In the genomic region with DNA sequence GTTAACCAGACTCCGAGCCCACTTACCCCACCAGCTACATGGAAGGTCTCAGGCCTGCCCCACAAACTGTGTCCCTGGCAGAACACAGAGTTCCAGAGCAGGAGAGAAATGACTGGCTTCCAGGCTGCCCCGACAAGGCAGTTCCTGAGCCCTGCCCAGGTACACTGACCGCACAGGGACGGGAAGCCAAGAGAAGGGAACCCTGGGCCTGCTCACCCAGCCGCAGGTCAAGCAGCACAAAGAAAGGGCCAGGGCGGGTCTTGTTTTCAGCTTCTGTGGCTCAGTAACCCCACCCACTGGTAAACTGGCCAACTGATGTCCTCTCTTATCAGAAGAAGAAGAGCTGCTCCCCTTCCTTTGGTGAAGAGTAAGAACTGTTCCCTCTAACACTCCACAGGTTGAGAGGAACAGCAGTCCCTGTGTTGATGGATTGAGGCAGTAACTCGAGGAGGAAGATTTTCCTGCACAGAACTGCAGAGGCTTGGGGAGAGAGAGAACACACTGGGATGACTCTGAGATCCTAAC, we compare ENCODE assay signal across 9 cellular contexts.
DNase-seq lines count a peak whose midpoint lies in the region; ATAC-seq and TF ChIP-seq lines count a peak whose summit lies in the region.
"Had no signal": no experiment of that assay in that cellular context is flagged by ENCODE, and none has a peak within 500 bp of the region (broad histone marks: within the 10 kb centered on the region; RNA-seq: fewer than 3 reads in every experiment).

No MANE protein-coding gene starts in this region.

- no peak overlapping the region for H4K91ac ChIP-seq in trophoblast cell (ENCODE audit: low read depth, low read length)
- H4K91ac ChIP-seq in neuronal stem cell (ENCODE audit: low read depth, low read length, poor library complexity): no peak overlapping the region

- H3K9ac ChIP-seq in trophoblast cell (ENCODE audit: low read length) (no peak overlapping the region), neuronal stem cell (ENCODE audit: low read depth, low read length, poor library complexity) (no peak overlapping the region), smooth muscle cell (ENCODE audit: low read depth) (no peak overlapping the region)

- H3K4me1 ChIP-seq in GM23338 (ENCODE audit: insufficient read depth): peaks cover 16% of the 10 kb centered on the region
- no peaks in the 10 kb centered on the region for H3K4me1 ChIP-seq in Panc1 (ENCODE audit: control insufficient read depth, insufficient read depth, low read length)
- H3K4me1 ChIP-seq in trophoblast cell (ENCODE audit: control insufficient read depth in 1 of 2, insufficient read depth in 2 of 2, low read length in 2 of 2): peaks cover 0 to 2% of the 10 kb centered on the region in 2 experiments
- H3K4me1 ChIP-seq in neuronal stem cell (ENCODE audit: control insufficient read depth in 2 of 2, insufficient read depth in 1 of 2, low read depth in 1 of 2, low read length in 2 of 2): peaks cover 0 to 2% of the 10 kb centered on the region in 2 donors
- no peaks in the 10 kb centered on the region for H3K4me1 ChIP-seq in smooth muscle cell (ENCODE audit: low read depth)

- H4K8ac ChIP-seq in trophoblast cell (ENCODE audit: low read depth, low read length): peak overlapping the region; percentile 20
- H4K8ac ChIP-seq in neuronal stem cell (ENCODE audit: low read depth, low read length): no peak overlapping the region

- TF ChIP-seq POLR2A in erythroblast (IDR thresholded peaks at IDR 0.05; ENCODE audit: low read length): peak; percentile 75

- no peak overlapping the region for H3K4me3 Mint-ChIP-seq in GM23338
- H3K4me3 Mint-ChIP-seq: neural crest cell had no signal

- H3F3A ChIP-seq in GM23338 (replicated peaks; ENCODE audit: low read depth) (no peaks in the 10 kb centered on the region), smooth muscle cell (ENCODE audit: low read depth) (no peaks in the 10 kb centered on the region)

- H2BK15ac ChIP-seq in neuronal stem cell (ENCODE audit: low read length): no peak overlapping the region

- DNase-seq in GM23338 (ENCODE audit: low spot score) (peak; percentile 69), Panc1 (ENCODE audit: low read depth, low spot score) (no peak), erythroblast (lab: John Stamatoyannopoulos, UW) (peak; percentile 88 to 91), trophoblast cell (peak in 1 of 2 donors; percentile 15), AG08395 (ENCODE audit: low spot score) (no peak), neuronal stem cell (ENCODE audit: low spot score) (no peak), smooth muscle cell (lab: John Stamatoyannopoulos, UW; ENCODE audit: unreplicated experiment) (no peak)

- no peak overlapping the region for H2AK5ac ChIP-seq in trophoblast cell (ENCODE audit: low read length)
- H2AK5ac ChIP-seq in neuronal stem cell (ENCODE audit: low read depth, low read length): no peak overlapping the region

- CTCF ChIA-PET in Panc1 (lab: Charles Lee): no interaction called here

- H3K4me2 ChIP-seq in GM23338: no peak overlapping the region
- H3K4me2 ChIP-seq in trophoblast cell (ENCODE audit: low read length): no peak overlapping the region
- H3K4me2 ChIP-seq in neuronal stem cell (ENCODE audit: insufficient read depth, low read length, poor library complexity, severe bottlenecking): no peak overlapping the region
- H3K4me2 ChIP-seq in smooth muscle cell: no peak overlapping the region

- H3K79me1 ChIP-seq in trophoblast cell (ENCODE audit: low read length) (no peaks in the 10 kb centered on the region), neuronal stem cell (ENCODE audit: low read depth, low read length) (no peaks in the 10 kb centered on the region)

- H3K14ac ChIP-seq in trophoblast cell (ENCODE audit: low read length): no peak overlapping the region
- no peak overlapping the region for H3K14ac ChIP-seq in neuronal stem cell (ENCODE audit: low read length)

- H3K9me3 ChIP-seq in Panc1 (ENCODE audit: control insufficient read depth, insufficient read depth, low read depth, low read length) (no peaks in the 10 kb centered on the region), trophoblast cell (ENCODE audit: insufficient read depth, low read depth, low read length) (no peaks in the 10 kb centered on the region), neuronal stem cell (replicated peaks in 1 of 2; ENCODE audit: control insufficient read depth in 2 of 2, insufficient read depth in 1 of 2, low read depth in 1 of 2, low read length in 2 of 2) (no peaks in the 10 kb centered on the region), smooth muscle cell (replicated peaks; ENCODE audit: low read depth) (no peaks in the 10 kb centered on the region)

- no peaks in the 10 kb centered on the region for H3K27me3 ChIP-seq in GM23338 (ENCODE audit: insufficient read depth)
- H3K27me3 ChIP-seq in Panc1 (ENCODE audit: control insufficient read depth, insufficient read depth, low read length): no peaks in the 10 kb centered on the region
- no peaks in the 10 kb centered on the region for H3K27me3 ChIP-seq in trophoblast cell (ENCODE audit: insufficient read depth, low read length)
- no peaks in the 10 kb centered on the region for H3K27me3 ChIP-seq in neuronal stem cell (ENCODE audit: control insufficient read depth in 3 of 3, insufficient read depth in 3 of 3, low read depth in 1 of 3, low read length in 3 of 3)
- no peaks in the 10 kb centered on the region for H3K27me3 ChIP-seq in smooth muscle cell (ENCODE audit: low read depth)

- POLR2A ChIA-PET in Panc1 (lab: Charles Lee): no interaction called here

- WGBS in trophoblast cell (ENCODE audit: extremely low coverage, insufficient coverage, insufficient read length): no CpG with 5 or more reads among the region's 7 CpGs
- WGBS in neuronal stem cell (ENCODE audit: extremely low coverage in 2 of 2, insufficient read length in 2 of 2, insufficient replicate concordance in 1 of 2), 2 donors: no CpG with 5 or more reads among the region's 7 CpGs
- WGBS in smooth muscle cell (ENCODE audit: low lambda C conversion rate): 79% methylated on average over 7 of the region's 7 CpGs

- in situ Hi-C loops in Panc1 (cut with HindIII; ENCODE audit: low pct_unique_long_range_greater_than_20kb, low sequenced_read_pairs): no loop called here

- H3K27me3 Mint-ChIP-seq in GM23338 (ENCODE audit: insufficient read depth, low read depth, poor library complexity): peaks cover 10% of the 10 kb centered on the region

- H3K27ac Mint-ChIP-seq in GM23338: no peak overlapping the region

- peak overlapping the region; percentile 70 for H2AFZ ChIP-seq in GM23338
- no peak overlapping the region for H2AFZ ChIP-seq in trophoblast cell (ENCODE audit: insufficient read depth, low read length, poor library complexity)
- no peak overlapping the region for H2AFZ ChIP-seq in neuronal stem cell (ENCODE audit: low read length)
- H2AFZ ChIP-seq in smooth muscle cell (ENCODE audit: low read depth): no peak overlapping the region

- H3K18ac ChIP-seq in trophoblast cell (ENCODE audit: low read length) (no peak overlapping the region), neuronal stem cell (ENCODE audit: low read length) (no peak overlapping the region)

- peak; percentile 87 for ATAC-seq in GM23338
- peak; percentile 34; the same call in 1 of the 2 replicates for ATAC-seq in Panc1

- no peak overlapping the region for H3K4ac ChIP-seq in trophoblast cell (ENCODE audit: low read depth, low read length)
- H3K4ac ChIP-seq in neuronal stem cell (ENCODE audit: low read length): no peak overlapping the region

- no peak overlapping the region for H2BK120ac ChIP-seq in trophoblast cell (ENCODE audit: insufficient read depth, low read length, poor library complexity)
- no peak overlapping the region for H2BK120ac ChIP-seq in neuronal stem cell (ENCODE audit: low read depth, low read length)

- no peak overlapping the region for H2BK5ac ChIP-seq in trophoblast cell (ENCODE audit: low read depth, low read length, poor library complexity)
- H2BK5ac ChIP-seq in neuronal stem cell (ENCODE audit: low read length): no peak overlapping the region

- H3K4me3 ChIP-seq in GM12875 (ENCODE audit: low read depth, low read length) (peak overlapping the region; percentile 36), GM23338 (no peak overlapping the region), Panc1 (ENCODE audit: low read depth in 2 of 2, low read length in 2 of 2) (no peak overlapping the region), trophoblast cell (ENCODE audit: low read depth, low read length) (no peak overlapping the region), neuronal stem cell (ENCODE audit: low read length in 2 of 2) (no peak overlapping the region), smooth muscle cell (no peak overlapping the region)

- H3K4me1 Mint-ChIP-seq in GM23338: peaks cover 19% of the 10 kb centered on the region

- H3K79me2 ChIP-seq in GM23338 (replicated peaks; ENCODE audit: insufficient read depth) (no peaks in the 10 kb centered on the region), trophoblast cell (ENCODE audit: control insufficient read depth, insufficient read depth, low read length, poor library complexity) (no peaks in the 10 kb centered on the region), smooth muscle cell (ENCODE audit: low read depth) (no peaks in the 10 kb centered on the region)

- no peaks in the 10 kb centered on the region for H3K36me3 Mint-ChIP-seq in GM23338 (ENCODE audit: low read depth)

- H3K36me3 ChIP-seq in GM23338 (ENCODE audit: insufficient read depth): no peaks in the 10 kb centered on the region
- no peaks in the 10 kb centered on the region for H3K36me3 ChIP-seq in Panc1 (ENCODE audit: control insufficient read depth, insufficient read depth, low read length)
- peaks cover 10 to 19% of the 10 kb centered on the region in 2 experiments for H3K36me3 ChIP-seq in trophoblast cell (ENCODE audit: control insufficient read depth in 1 of 2, insufficient read depth in 2 of 2, low read length in 2 of 2)
- H3K36me3 ChIP-seq in neuronal stem cell (replicated peaks in 1 of 2; ENCODE audit: control insufficient read depth in 2 of 2, insufficient read depth in 2 of 2, low read length in 2 of 2): peaks cover 0 to 12% of the 10 kb centered on the region in 2 donors
- H3K36me3 ChIP-seq in smooth muscle cell (ENCODE audit: low read depth): no peaks in the 10 kb centered on the region

- no peak overlapping the region for H3K23ac ChIP-seq in trophoblast cell (ENCODE audit: low read length)
- no peak overlapping the region for H3K23ac ChIP-seq in neuronal stem cell (ENCODE audit: low read depth, low read length, poor library complexity)

- no peaks in the 10 kb centered on the region for H3K9me3 Mint-ChIP-seq in GM23338
- H3K9me3 Mint-ChIP-seq: neural crest cell had no signal

- no peaks in the 10 kb centered on the region for H3K9me2 ChIP-seq in GM23338 (ENCODE audit: insufficient read depth)

- H4K12ac ChIP-seq in trophoblast cell (ENCODE audit: low read depth, low read length): peak overlapping the region; percentile 29

- TF ChIP-seq CTCF in GM12875 (IDR thresholded peaks at IDR 0.05; ENCODE audit: borderline replicate concordance, insufficient read depth, low read depth, low read length) (peak; percentile 34; the same call in 1 of the 2 replicates), GM23338 (conservative IDR thresholded peaks at IDR 0.05; ENCODE audit: low read depth in 2 of 2) (peak; percentile 28 to 63), Panc1 (IDR thresholded peaks at IDR 0.05) (no peak), smooth muscle cell (IDR thresholded peaks at IDR 0.05; ENCODE audit: borderline replicate concordance, insufficient read depth, poor library complexity, severe bottlenecking) (no peak)

- H2BK12ac ChIP-seq in trophoblast cell (ENCODE audit: low read length): no peak overlapping the region
- no peak overlapping the region for H2BK12ac ChIP-seq in neuronal stem cell (ENCODE audit: low read length)

- BruUV-seq in Panc1 (replicated peaks; lab: Mats Ljungman, UMichigan): no TSS peak

- no peak overlapping the region for H3K27ac ChIP-seq in GM23338 (ENCODE audit: low read depth)
- H3K27ac ChIP-seq in Panc1 (ENCODE audit: low read length): no peak overlapping the region
- H3K27ac ChIP-seq in trophoblast cell (ENCODE audit: low read depth, low read length): no peak overlapping the region
- H3K27ac ChIP-seq in neuronal stem cell (replicated peaks; ENCODE audit: low read length): no peak overlapping the region
- H3K27ac ChIP-seq in smooth muscle cell (ENCODE audit: low read depth): no peak overlapping the region

- no peaks in the 10 kb centered on the region for H4K20me1 ChIP-seq in GM23338 (replicated peaks; ENCODE audit: insufficient read depth)
- peaks cover 9% of the 10 kb centered on the region for H4K20me1 ChIP-seq in smooth muscle cell (ENCODE audit: low read depth)

- intact Hi-C loops in Panc1 (cut with micrococcal nuclease; ENCODE audit: unreplicated experiment): no loop called here

Comparison
In these comparisons a context has a peak if more than half of its experiments do, and no peak if none do; other contexts are left out.
1. CTCF ChIP-seq: peak in GM12875 (single experiment) and GM23338 (2 of 2); none in Panc1 (single experiment) and smooth muscle cell (single experiment).
2. DNase-seq: peak in GM23338 (single experiment) and erythroblast (2 of 2); none in Panc1 (single experiment), AG08395 (single experiment), neuronal stem cell (single experiment) and smooth muscle cell (single experiment).